ENCODE assay signal across 12 cellular contexts in genomic region chr4:90030953-90031352, GRCh38.
A peak's percentile ranks its signal among the peaks of the same experiment; 100 is the strongest.
DNase-seq lines count a peak whose midpoint lies in the region; ATAC-seq and TF ChIP-seq lines count a peak whose summit lies in the region.
"Had no signal": no experiment of that assay in that cellular context is flagged by ENCODE, and none has a peak within 500 bp of the region (broad histone marks: within the 10 kb centered on the region; RNA-seq: fewer than 3 reads in every experiment).

No MANE protein-coding gene starts in this region.

- no peaks in the 10 kb centered on the region for H3K4me1 Mint-ChIP-seq in Caco-2 (ENCODE audit: low read depth, unreplicated experiment)
- H3K4me1 Mint-ChIP-seq: natural killer cell had no signal

- no peaks in the 10 kb centered on the region for H3K9me3 Mint-ChIP-seq in Caco-2 (ENCODE audit: unreplicated experiment)

- no peaks in the 10 kb centered on the region for H3K9me3 ChIP-seq in Caco-2
- no peaks in the 10 kb centered on the region for H3K9me3 ChIP-seq in body of pancreas
- no peaks in the 10 kb centered on the region for H3K9me3 ChIP-seq in ovary

- no peak for ATAC-seq in body of pancreas
- ATAC-seq: natural killer cell had no signal

- H3K36me3 Mint-ChIP-seq in Caco-2 (ENCODE audit: insufficient read depth, unreplicated experiment): no peaks in the 10 kb centered on the region
- H3K36me3 Mint-ChIP-seq: natural killer cell had no signal

- H3K27me3 ChIP-seq in Caco-2 (replicated peaks; ENCODE audit: control insufficient read depth, insufficient read depth, low read length) (no peaks in the 10 kb centered on the region), body of pancreas (no peaks in the 10 kb centered on the region), ovary (no peaks in the 10 kb centered on the region)

- 19 to 28% methylated on average over 3 of the region's 3 CpGs for WGBS in body of pancreas, 2 donors
- 43 to 54% (median 43%) methylated on average over 3 of the region's 3 CpGs for WGBS in ovary, 3 donors

- H3K27ac ChIP-seq in body of pancreas: no peak overlapping the region
- no peak overlapping the region for H3K27ac ChIP-seq in ovary

- TF ChIP-seq EP300 in ovary (IDR thresholded peaks at IDR 0.05): no peak

- no peaks in the 10 kb centered on the region for H3K27me3 Mint-ChIP-seq in Caco-2 (ENCODE audit: insufficient read depth, unreplicated experiment)

- H3K27ac Mint-ChIP-seq in Caco-2 (ENCODE audit: unreplicated experiment): no peak overlapping the region
- H3K27ac Mint-ChIP-seq: natural killer cell had no signal

- H3K36me3 ChIP-seq in Caco-2 (ENCODE audit: control insufficient read depth, insufficient read depth, low read length): no peaks in the 10 kb centered on the region
- no peaks in the 10 kb centered on the region for H3K36me3 ChIP-seq in body of pancreas (replicated peaks in 1 of 2; ENCODE audit: insufficient read depth in 1 of 2, low read depth in 2 of 2)
- no peaks in the 10 kb centered on the region for H3K36me3 ChIP-seq in ovary

- TF ChIP-seq POLR2A in body of pancreas (IDR thresholded peaks at IDR 0.05): no peak
- no peak for TF ChIP-seq POLR2A in ovary (IDR thresholded peaks at IDR 0.05)

- TF ChIP-seq CTCF in Caco-2 (IDR thresholded peaks at IDR 0.05; ENCODE audit: insufficient read depth in 1 of 2, low read depth in 1 of 2, low read length in 1 of 2, severe bottlenecking in 1 of 2, unreplicated experiment in 1 of 2) (peak; percentile 32 to 37), LNCAP (IDR thresholded peaks at IDR 0.05) (peak; percentile 47), body of pancreas (IDR thresholded peaks at IDR 0.05) (peak in 4 of 7 experiments; percentile 13 to 31 (median 27)), ovary (IDR thresholded peaks at IDR 0.05) (no peak)

- DNase-seq in Caco-2: peak in 1 of 2 experiments; percentile 44
- peak in 1 of 4 donors; percentile 14 for DNase-seq in body of pancreas
- DNase-seq in left kidney (ENCODE audit: low read depth, low spot score): peak; percentile 36
- no peak for DNase-seq in RPMI8226
- DNase-seq in stimulated activated CD4-positive, alpha-beta T cell treated with anti-CD3 and anti-CD28 coated beads, Interleukin-2, amount 100 ng/mL, for 24 hours: no peak
- DNase-seq in ovary: no peak
- DNase-seq in activated naive CD4-positive, alpha-beta T cell treated with Interleukin-2 at 50 U/mL for 16 hours: no peak
- DNase-seq: effector memory CD4-positive, alpha-beta T cell; natural killer cell; stimulated activated naive CD4-positive, alpha-beta T cell; T-helper 1 cell had no signal

- CTCF ChIA-PET in Caco-2 (lab: Charles Lee): interaction anchor here (0.6 to 1.0 kb wide), 3 partner anchors 21 to 263 kb away, joined by 3 to 4 read pairs (median 4); no protein-coding TSS in a partner anchor

- H3K4me3 Mint-ChIP-seq in Caco-2 (ENCODE audit: unreplicated experiment): no peak overlapping the region
- H3K4me3 Mint-ChIP-seq: natural killer cell had no signal

- no TSS peak for BruUV-seq in Caco-2 (replicated peaks; lab: Mats Ljungman, UMichigan)

- H3K4me3 ChIP-seq in Caco-2 (ENCODE audit: low read depth, low read length) (no peak overlapping the region), body of pancreas (no peak overlapping the region), ovary (no peak overlapping the region)

- intact Hi-C loops in Caco-2 (cut with micrococcal nuclease; ENCODE audit: unreplicated experiment): loop anchor here (1.0 kb wide), 3 partner anchors 82 to 262 kb away; no protein-coding TSS in a partner anchor
- intact Hi-C loops in body of pancreas (cut with DNase I): no loop called here
- intact Hi-C loops in ovary (cut with DNase I): no loop called here

- POLR2A ChIA-PET in Caco-2 (lab: Charles Lee): no interaction called here

- H3K4me1 ChIP-seq in Caco-2 (no peaks in the 10 kb centered on the region), body of pancreas (no peaks in the 10 kb centered on the region), ovary (ENCODE audit: insufficient read depth) (no peaks in the 10 kb centered on the region)

Comparison
In these comparisons a context has a peak if more than half of its experiments do, and no peak if none do; other contexts are left out.
1. CTCF ChIP-seq: peak in Caco-2 (2 of 2), LNCAP (single experiment) and body of pancreas (4 of 7); none in ovary (0 of 3).